In the genomic region with DNA sequence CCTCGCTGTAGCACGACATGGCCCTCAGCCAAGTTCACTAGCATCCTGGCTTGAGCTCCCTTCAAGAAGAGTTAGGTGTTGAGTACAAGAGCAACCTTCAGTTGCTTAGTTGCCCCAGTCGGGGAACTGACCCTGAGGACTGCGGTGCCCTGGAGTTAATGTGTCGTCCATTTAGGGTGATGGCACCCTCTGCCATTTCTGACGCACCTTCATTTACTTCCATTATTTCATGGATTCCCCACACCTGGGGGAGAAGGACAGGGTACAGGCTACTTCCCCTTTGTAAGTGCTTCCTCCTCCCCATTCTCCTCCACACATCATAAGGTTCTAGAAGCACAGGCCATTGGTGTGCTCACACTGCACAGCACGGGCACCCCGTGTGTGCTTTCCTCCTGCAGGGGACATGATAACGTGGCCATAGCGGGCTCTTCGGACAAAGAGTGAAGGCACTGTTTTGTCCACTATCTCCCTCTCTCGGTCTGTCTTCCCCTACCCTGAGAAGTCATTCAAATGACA, we compare ENCODE assay signal across 15 cellular contexts. TPM values are rescaled to one million over a fixed set of nuclear protein-coding genes. Genes with fewer than 3 reads are reported as not detected.
DNase-seq lines count a peak whose midpoint lies in the region; ATAC-seq and TF ChIP-seq lines count a peak whose summit lies in the region.
"Had no signal": no experiment of that assay in that cellular context is flagged by ENCODE, and none has a peak within 500 bp of the region (broad histone marks: within the 10 kb centered on the region; RNA-seq: fewer than 3 reads in every experiment).

No MANE protein-coding gene starts in this region.

- H3K27me3 ChIP-seq in CD4-positive, alpha-beta T cell (ENCODE audit: control insufficient read depth, insufficient read depth, low read length) = peaks cover 14% of the 10 kb centered on the region
- H3K27me3 ChIP-seq in OCI-LY3 (ENCODE audit: low read depth, low read length) = no peaks in the 10 kb centered on the region
- H3K27me3 ChIP-seq: thyroid gland had no signal

- no peaks in the 10 kb centered on the region for H3K79me2 ChIP-seq in OCI-LY3 (ENCODE audit: low read length)
- H3K79me2 ChIP-seq: parathyroid adenoma had no signal

- H3K9me3 ChIP-seq in CD4-positive, alpha-beta T cell (ENCODE audit: control insufficient read depth, low read length) = no peaks in the 10 kb centered on the region
- no peaks in the 10 kb centered on the region; the same call in 1 of the 2 replicates for H3K9me3 ChIP-seq in OCI-LY3 (ENCODE audit: insufficient read depth, low read length)
- H3K9me3 ChIP-seq: thyroid gland had no signal

- peak overlapping the region; percentile 30; the same call in 1 of the 2 replicates for H3K4me2 ChIP-seq in OCI-LY3 (ENCODE audit: low read length)

- H3K9me3 Mint-ChIP-seq in CD4-positive, alpha-beta T cell = no peaks in the 10 kb centered on the region
- H3K9me3 Mint-ChIP-seq in immature natural killer cell = no peaks in the 10 kb centered on the region

- no peaks in the 10 kb centered on the region for H4K20me1 ChIP-seq in OCI-LY3 (ENCODE audit: insufficient read depth, low read length)

- no peak overlapping the region for H3K27ac ChIP-seq in CD4-positive, alpha-beta T cell (ENCODE audit: low read depth, low read length)
- no peak overlapping the region for H3K27ac ChIP-seq in OCI-LY3 (ENCODE audit: low read length)
- H3K27ac ChIP-seq: parathyroid adenoma, thyroid gland had no signal

- ATAC-seq in CD4-positive, alpha-beta T cell (ENCODE audit: poor library complexity) = no peak
- peak; percentile 16 for ATAC-seq in GM18907 (IDR thresholded peaks at IDR 0.05; ENCODE audit: unreplicated experiment)
- ATAC-seq in GM19452 (IDR thresholded peaks at IDR 0.05; ENCODE audit: unreplicated experiment) = no peak
- no peak for ATAC-seq in HG03139 (IDR thresholded peaks at IDR 0.05; ENCODE audit: unreplicated experiment)
- ATAC-seq in GM21367 (IDR thresholded peaks at IDR 0.05; ENCODE audit: unreplicated experiment) = no peak
- ATAC-seq: Panc1 had no signal

- peaks cover 58% of the 10 kb centered on the region for H3K27me3 Mint-ChIP-seq in CD4-positive, alpha-beta T cell
- peaks cover 3 to 17% (median 7%) of the 10 kb centered on the region in 3 donors for H3K27me3 Mint-ChIP-seq in immature natural killer cell (ENCODE audit: low read depth in 3 of 3)

- CTCF ChIA-PET in CD4-positive, alpha-beta T cell (lab: Charles Lee) = no interaction called here

- no peak for DNase-seq in CD4-positive, alpha-beta T cell
- DNase-seq in immature natural killer cell (no peak), LoVo (ENCODE audit: low spot score) (no peak)
- DNase-seq: activated CD4-positive, alpha-beta T cell treated with anti-CD3 and anti-CD28 coated beads, Interleukin-2, amount 50 U/mL, for 4 hours; aorta; H7; NCI-H1105 treated with DMSO at 0.1 percent for 48 hours; thyroid gland had no signal

- H3K4me3 ChIP-seq in OCI-LY3 (ENCODE audit: low read length) = no peak overlapping the region
- H3K4me3 ChIP-seq: thyroid gland had no signal

- intact Hi-C loops in CD4-positive, alpha-beta T cell (cut with DNase I, micrococcal nuclease) = loop anchor here in 1 of 2 experiments (5.0 kb wide), 1 partner anchor 42 kb away; no protein-coding TSS in a partner anchor

- H3K36me3 ChIP-seq in OCI-LY3 (replicated peaks; ENCODE audit: low read depth, low read length) = no peaks in the 10 kb centered on the region
- H3K36me3 ChIP-seq: thyroid gland had no signal

- no peak for TF ChIP-seq CTCF in CD4-positive, alpha-beta T cell (IDR thresholded peaks at IDR 0.05)
- no peak for TF ChIP-seq CTCF in OCI-LY3 (IDR thresholded peaks at IDR 0.05; ENCODE audit: low read depth, low read length)

- POLR2A ChIA-PET in CD4-positive, alpha-beta T cell (lab: Charles Lee) = no interaction called here

- no peaks in the 10 kb centered on the region for H3K36me3 Mint-ChIP-seq in CD4-positive, alpha-beta T cell (ENCODE audit: low read depth)
- H3K36me3 Mint-ChIP-seq in immature natural killer cell = no peaks in the 10 kb centered on the region

- H3K27ac Mint-ChIP-seq in CD4-positive, alpha-beta T cell = no peak overlapping the region
- peak overlapping the region in 1 of 6 donors; percentile 1 for H3K27ac Mint-ChIP-seq in immature natural killer cell

- peaks cover 21% of the 10 kb centered on the region for H3K4me1 Mint-ChIP-seq in CD4-positive, alpha-beta T cell (ENCODE audit: low read depth)
- peaks cover 9 to 13% of the 10 kb centered on the region in 2 donors for H3K4me1 Mint-ChIP-seq in immature natural killer cell

- H3K4me1 ChIP-seq in OCI-LY3 (ENCODE audit: low read length) = peaks cover 8% of the 10 kb centered on the region; the same call in 1 of the 2 replicates

- no peak overlapping the region for H3K9ac ChIP-seq in OCI-LY3 (ENCODE audit: low read length)
- H3K9ac ChIP-seq: parathyroid adenoma had no signal

- H3K4me3 Mint-ChIP-seq in CD4-positive, alpha-beta T cell = peak overlapping the region; percentile 63
- peak overlapping the region in 4 of 5 donors; percentile 18 to 42 (median 22) for H3K4me3 Mint-ChIP-seq in immature natural killer cell

- H2AFZ ChIP-seq in OCI-LY3 (ENCODE audit: low read depth, low read length) = no peak overlapping the region
- H2AFZ ChIP-seq: parathyroid adenoma had no signal

RNA-seq across cellular contexts. Expression of gene ALOX5, which starts 1.8 kb away (rescaled TPM):
- total RNA-seq in CD4-positive, alpha-beta T cell = 1 to 10 TPM; 2.7 to 4.2 TPM
- polyA plus RNA-seq in immature natural killer cell = 1 to 10 TPM in 2 of 3 donors, under 1 TPM in 1; 0.99 to 8.0 (median 1.9) TPM
